Comparison of ENCODE assay signal across 38 cellular contexts in genomic region chr1:216024546-216024945, GRCh38.
"Had no signal": no experiment of that assay in that cellular context is flagged by ENCODE, and none has a peak within 500 bp of the region (broad histone marks: within the 10 kb centered on the region; RNA-seq: fewer than 3 reads in every experiment).

No MANE protein-coding gene starts in this region.

- H3K36me3 Mint-ChIP-seq: activated naive CD4-positive, alpha-beta T cell treated with anti-CD3 and anti-CD28 coated beads, Interleukin-2, amount 10 ng/mL, durations not matched to agents 7 days and 5 days; activated naive CD4-positive, alpha-beta T cell treated with anti-CD3 and anti-CD28 coated beads, Interleukin-2, amount 50 U/mL, for 24 hours; activated naive CD8-positive, alpha-beta T cell; activated naive CD8-positive, alpha-beta T cell treated with anti-CD3 and anti-CD28 coated beads, Interleukin-2, amount 10 ng/mL, durations not matched to agents 7 days and 5 days; WTC11 had no signal

- H3K36me3 ChIP-seq: adrenal gland, brain microvascular endothelial cell, breast epithelium, WERI-Rb-1 had no signal

- H3K4me1 ChIP-seq: adrenal gland, body of pancreas, breast epithelium had no signal

- H3K27me3 Mint-ChIP-seq: activated CD4-positive, alpha-beta memory T cell treated with anti-CD3 and anti-CD28 coated beads, Interleukin-2, amount 10 ng/mL, durations not matched to agents 7 days and 5 days; activated CD4-positive, alpha-beta T cell treated with anti-CD3 and anti-CD28 coated beads for 36 hours; activated CD4-positive, alpha-beta T cell treated with anti-CD3 and anti-CD28 coated beads, Interleukin-2, amount 10 ng/mL, durations not matched to agents 7 days and 5 days; activated naive CD4-positive, alpha-beta T cell treated with anti-CD3 and anti-CD28 coated beads, Interleukin-2, amount 10 ng/mL, durations not matched to agents 7 days and 5 days; activated naive CD4-positive, alpha-beta T cell treated with anti-CD3 and anti-CD28 coated beads, Interleukin-2, amount 50 U/mL, for 24 hours; activated naive CD8-positive, alpha-beta T cell; activated naive CD8-positive, alpha-beta T cell treated with anti-CD3 and anti-CD28 coated beads, Interleukin-2, amount 10 ng/mL, durations not matched to agents 7 days and 5 days; activated naive CD8-positive, alpha-beta T cell treated with anti-CD3 and anti-CD28 coated beads, Interleukin-2, amount 50 U/mL, for 24 hours had no signal

- H3K4me3 ChIP-seq: adrenal gland, body of pancreas, breast epithelium had no signal

- H3K4me1 Mint-ChIP-seq: activated CD4-positive, alpha-beta memory T cell treated with anti-CD3 and anti-CD28 coated beads, Interleukin-2, amount 10 ng/mL, durations not matched to agents 7 days and 5 days; activated CD4-positive, alpha-beta T cell treated with anti-CD3 and anti-CD28 coated beads for 36 hours; activated CD4-positive, alpha-beta T cell treated with anti-CD3 and anti-CD28 coated beads, Interleukin-2, amount 10 ng/mL, durations not matched to agents 7 days and 5 days; activated naive CD4-positive, alpha-beta T cell treated with anti-CD3 and anti-CD28 coated beads, Interleukin-2, amount 10 ng/mL, durations not matched to agents 7 days and 5 days; activated naive CD4-positive, alpha-beta T cell treated with anti-CD3 and anti-CD28 coated beads, Interleukin-2, amount 50 U/mL, for 24 hours; activated naive CD8-positive, alpha-beta T cell treated with anti-CD3 and anti-CD28 coated beads, Interleukin-2, amount 10 ng/mL, durations not matched to agents 7 days and 5 days; activated naive CD8-positive, alpha-beta T cell treated with anti-CD3 and anti-CD28 coated beads, Interleukin-2, amount 50 U/mL, for 24 hours; WTC11 had no signal

- DNase-seq: activated CD4-positive, alpha-beta memory T cell treated with anti-CD3 and anti-CD28 coated beads, Interleukin-2, amount 10 ng/mL, durations not matched to agents 7 days and 5 days; activated CD4-positive, alpha-beta T cell treated with anti-CD3 and anti-CD28 coated beads for 1 hour; activated CD4-positive, alpha-beta T cell treated with anti-CD3 and anti-CD28 coated beads for 36 hours; activated CD4-positive, alpha-beta T cell treated with anti-CD3 and anti-CD28 coated beads for 48 hours; activated CD4-positive, alpha-beta T cell treated with anti-CD3 and anti-CD28 coated beads, Interleukin-2, amount 10 ng/mL, durations not matched to agents 7 days and 5 days; activated CD4-positive, alpha-beta T cell treated with anti-CD3 and anti-CD28 coated beads, Interleukin-2, amount 50 U/mL, for 48 hours; activated CD4-positive, CD25-positive, alpha-beta regulatory T cell; activated CD8-positive, alpha-beta memory T cell treated with anti-CD3 and anti-CD28 coated beads for 24 hours; activated CD8-positive, alpha-beta memory T cell treated with anti-CD3 and anti-CD28 coated beads, Interleukin-2, amount 50 U/mL, for 4 hours; activated CD8-positive, alpha-beta T cell treated with anti-CD3 and anti-CD28 coated beads, Interleukin-2, amount 10 ng/mL, durations not matched to agents 7 days and 5 days; activated effector memory CD4-positive, alpha-beta T cell treated with Interleukin-2 at 50 U/mL for 16 hours; activated gamma-delta T cell; activated naive CD4-positive, alpha-beta T cell treated with anti-CD3 and anti-CD28 coated beads, Interleukin-2, amount 10 ng/mL, durations not matched to agents 7 days and 5 days; activated naive CD4-positive, alpha-beta T cell treated with Interleukin-2 at 50 U/mL for 16 hours; activated naive CD8-positive, alpha-beta T cell treated with anti-CD3 and anti-CD28 coated beads, Interleukin-2, amount 10 ng/mL, durations not matched to agents 7 days and 5 days; activated naive CD8-positive, alpha-beta T cell treated with anti-CD3 and anti-CD28 coated beads, Interleukin-2, amount 50 U/mL, for 24 hours; activated T-cell treated with anti-CD3 and anti-CD28 coated beads for 4 hours; activated T-cell treated with anti-CD3 and anti-CD28 coated beads, Interleukin-2, amount 50 U/mL, for 1 hour; activated T-cell treated with anti-CD3 and anti-CD28 coated beads, Interleukin-2, amount 50 U/mL, for 4 hours; adrenal gland; amniotic stem cell; aorta; body of pancreas; brain microvascular endothelial cell; central memory CD4-positive, alpha-beta T cell; T-helper 1 cell; T-helper 2 cell; T-helper 9 cell; WERI-Rb-1 had no signal

- H3K9me3 ChIP-seq: adrenal gland, body of pancreas, breast epithelium had no signal

- ATAC-seq: activated CD4-positive, alpha-beta T cell treated with anti-CD3 and anti-CD28 coated beads for 36 hours; activated CD4-positive, CD25-positive, alpha-beta regulatory T cell treated with anti-CD3 and anti-CD28 coated beads, Interleukin-2, amount 50 U/mL, for 24 hours; activated CD8-positive, alpha-beta T cell treated with anti-CD3 and anti-CD28 coated beads, Interleukin-2, amount 10 ng/mL, durations not matched to agents 7 days and 5 days; activated naive CD8-positive, alpha-beta T cell treated with anti-CD3 and anti-CD28 coated beads, Interleukin-2, amount 50 U/mL, for 24 hours; activated T-cell treated with anti-CD3 and anti-CD28 coated beads, Interleukin-2, amount 50 U/mL, for 4 hours; body of pancreas; WTC11 had no signal

- H3K27me3 ChIP-seq: adrenal gland, body of pancreas, brain microvascular endothelial cell, breast epithelium had no signal

- H3K27ac Mint-ChIP-seq: activated CD4-positive, alpha-beta memory T cell treated with anti-CD3 and anti-CD28 coated beads, Interleukin-2, amount 10 ng/mL, durations not matched to agents 7 days and 5 days; activated CD4-positive, alpha-beta T cell treated with anti-CD3 and anti-CD28 coated beads for 36 hours; activated CD4-positive, alpha-beta T cell treated with anti-CD3 and anti-CD28 coated beads, Interleukin-2, amount 10 ng/mL, durations not matched to agents 7 days and 5 days; activated CD8-positive, alpha-beta T cell treated with anti-CD3 and anti-CD28 coated beads, Interleukin-2, amount 10 ng/mL, durations not matched to agents 7 days and 5 days; activated naive CD4-positive, alpha-beta T cell treated with anti-CD3 and anti-CD28 coated beads, Interleukin-2, amount 10 ng/mL, durations not matched to agents 7 days and 5 days; activated naive CD4-positive, alpha-beta T cell treated with anti-CD3 and anti-CD28 coated beads, Interleukin-2, amount 50 U/mL, for 24 hours; activated naive CD8-positive, alpha-beta T cell; activated naive CD8-positive, alpha-beta T cell treated with anti-CD3 and anti-CD28 coated beads, Interleukin-2, amount 10 ng/mL, durations not matched to agents 7 days and 5 days; activated naive CD8-positive, alpha-beta T cell treated with anti-CD3 and anti-CD28 coated beads, Interleukin-2, amount 50 U/mL, for 24 hours; activated T-helper 2 cell treated with anti-CD3 and anti-CD28 coated beads, Interferon-gamma antibody, Interleukin-2, Interleukin-4, amounts not matched to agents 10 μg/mL and 5 μg/mL and 100 μg/mL, durations not matched to agents 14 hours and 24 hours and 36 hours; T-helper 1 cell treated with Interleukin-12 subunit alpha and Interleukin-12 subunit beta and Interleukin-4 antibody, amounts not matched to agents 30 μg/mL and 1 μg/mL, for 36 hours; T-helper 2 cell treated with Interferon-gamma antibody and Interleukin-4, amounts not matched to agents 5 μg/mL and 100 μg/mL, for 36 hours; WTC11 had no signal

- FAIRE-seq: astrocyte had no signal

- H3K4me3 Mint-ChIP-seq: activated CD4-positive, alpha-beta memory T cell treated with anti-CD3 and anti-CD28 coated beads, Interleukin-2, amount 10 ng/mL, durations not matched to agents 7 days and 5 days; activated CD4-positive, alpha-beta T cell treated with anti-CD3 and anti-CD28 coated beads for 36 hours; activated CD4-positive, alpha-beta T cell treated with anti-CD3 and anti-CD28 coated beads, Interleukin-2, amount 10 ng/mL, durations not matched to agents 7 days and 5 days; activated CD8-positive, alpha-beta T cell treated with anti-CD3 and anti-CD28 coated beads, Interleukin-2, amount 10 ng/mL, durations not matched to agents 7 days and 5 days; activated naive CD4-positive, alpha-beta T cell treated with anti-CD3 and anti-CD28 coated beads, Interleukin-2, amount 10 ng/mL, durations not matched to agents 7 days and 5 days; activated naive CD4-positive, alpha-beta T cell treated with anti-CD3 and anti-CD28 coated beads, Interleukin-2, amount 50 U/mL, for 24 hours; activated naive CD8-positive, alpha-beta T cell; activated naive CD8-positive, alpha-beta T cell treated with anti-CD3 and anti-CD28 coated beads, Interleukin-2, amount 10 ng/mL, durations not matched to agents 7 days and 5 days; activated naive CD8-positive, alpha-beta T cell treated with anti-CD3 and anti-CD28 coated beads, Interleukin-2, amount 50 U/mL, for 24 hours; activated T-cell treated with anti-CD3 and anti-CD28 coated beads, Interleukin-2, amount 50 U/mL, for 4 hours; T-helper 1 cell treated with Interleukin-12 subunit alpha and Interleukin-12 subunit beta and Interleukin-4 antibody, amounts not matched to agents 30 μg/mL and 1 μg/mL, for 36 hours; T-helper 2 cell treated with Interferon-gamma antibody and Interleukin-4, amounts not matched to agents 5 μg/mL and 100 μg/mL, for 36 hours; WTC11 had no signal

- H3K9me3 Mint-ChIP-seq: activated CD4-positive, alpha-beta T cell treated with anti-CD3 and anti-CD28 coated beads, Interleukin-2, amount 10 ng/mL, durations not matched to agents 7 days and 5 days; activated naive CD4-positive, alpha-beta T cell treated with anti-CD3 and anti-CD28 coated beads, Interleukin-2, amount 50 U/mL, for 24 hours; T-helper 1 cell treated with Interleukin-12 subunit alpha and Interleukin-12 subunit beta and Interleukin-4 antibody, amounts not matched to agents 30 μg/mL and 1 μg/mL, for 36 hours; WTC11 had no signal
